ENCODE assay signal across 10 cellular contexts in the genomic region with DNA sequence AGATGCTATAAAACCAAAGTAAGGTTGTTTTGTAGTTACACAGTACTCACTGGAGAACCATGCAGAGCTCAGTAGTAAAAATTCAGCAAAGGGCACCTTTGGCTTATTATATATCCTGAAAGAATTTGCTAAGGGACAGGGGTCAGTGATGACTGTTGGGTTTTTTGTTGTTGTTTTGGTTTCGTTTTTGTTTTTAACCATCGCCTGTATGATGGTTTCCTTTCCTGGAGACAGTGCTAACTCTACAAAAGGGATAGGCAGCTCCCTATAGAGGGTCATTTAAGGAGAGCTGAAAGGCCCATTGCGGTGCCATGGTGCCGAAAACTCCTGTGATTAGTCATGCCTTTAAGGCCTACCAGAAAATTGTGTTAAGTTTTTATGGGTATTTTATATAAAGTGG.
DNase-seq lines count a peak whose midpoint lies in the region; ATAC-seq and TF ChIP-seq lines count a peak whose summit lies in the region.
"Had no signal": no experiment of that assay in that cellular context is flagged by ENCODE, and none has a peak within 500 bp of the region (broad histone marks: within the 10 kb centered on the region; RNA-seq: fewer than 3 reads in every experiment).

No MANE protein-coding gene starts in this region.

- no peaks in the 10 kb centered on the region for H4K20me1 ChIP-seq in Karpas-422 (ENCODE audit: insufficient read depth, low read depth, low read length)

- no peaks in the 10 kb centered on the region for H3K79me2 ChIP-seq in Karpas-422 (ENCODE audit: low read length)

- no peak overlapping the region for H3K27ac Mint-ChIP-seq in activated naive CD8-positive, alpha-beta T cell treated with anti-CD3 and anti-CD28 coated beads, Interleukin-2, amount 50 U/mL, for 24 hours

- no peak overlapping the region for H2AFZ ChIP-seq in Karpas-422 (ENCODE audit: low read length)

- H3K27ac ChIP-seq in brain microvascular endothelial cell (no peak overlapping the region), Karpas-422 (ENCODE audit: low read length) (no peak overlapping the region)
- H3K27ac ChIP-seq: esophagus muscularis mucosa had no signal

- no peaks in the 10 kb centered on the region for H3K9me3 ChIP-seq in Karpas-422 (ENCODE audit: low read length)
- H3K9me3 ChIP-seq: esophagus muscularis mucosa had no signal

- no peak overlapping the region for H3K4me2 ChIP-seq in Karpas-422 (ENCODE audit: low read depth, low read length, poor library complexity, severe bottlenecking)

- peaks cover 2% of the 10 kb centered on the region for H3K27me3 Mint-ChIP-seq in activated naive CD8-positive, alpha-beta T cell treated with anti-CD3 and anti-CD28 coated beads, Interleukin-2, amount 50 U/mL, for 24 hours

- ATAC-seq in GM18499 (IDR thresholded peaks at IDR 0.05; ENCODE audit: insufficient read depth, unreplicated experiment) (peak; percentile 79), GM21381 (IDR thresholded peaks at IDR 0.05; ENCODE audit: unreplicated experiment) (peak; percentile 94), HG03175 (IDR thresholded peaks at IDR 0.05; ENCODE audit: unreplicated experiment) (peak; percentile 84)
- ATAC-seq in activated naive CD8-positive, alpha-beta T cell treated with anti-CD3 and anti-CD28 coated beads, Interleukin-2, amount 50 U/mL, for 24 hours: no peak

- H3K36me3 ChIP-seq in brain microvascular endothelial cell (replicated peaks): no peaks in the 10 kb centered on the region
- no peaks in the 10 kb centered on the region for H3K36me3 ChIP-seq in Karpas-422 (ENCODE audit: insufficient read depth, low read length)
- H3K36me3 ChIP-seq: esophagus muscularis mucosa had no signal

- no peaks in the 10 kb centered on the region for H3K36me3 Mint-ChIP-seq in activated naive CD8-positive, alpha-beta T cell treated with anti-CD3 and anti-CD28 coated beads, Interleukin-2, amount 50 U/mL, for 24 hours (ENCODE audit: low read depth)

- H3K27me3 ChIP-seq in brain microvascular endothelial cell (replicated peaks) (no peaks in the 10 kb centered on the region), Karpas-422 (ENCODE audit: low read length) (no peaks in the 10 kb centered on the region)
- H3K27me3 ChIP-seq: esophagus muscularis mucosa had no signal

- H3K4me1 Mint-ChIP-seq in activated naive CD8-positive, alpha-beta T cell treated with anti-CD3 and anti-CD28 coated beads, Interleukin-2, amount 50 U/mL, for 24 hours: no peaks in the 10 kb centered on the region

- no peak overlapping the region for H3K4me3 Mint-ChIP-seq in activated naive CD8-positive, alpha-beta T cell treated with anti-CD3 and anti-CD28 coated beads, Interleukin-2, amount 50 U/mL, for 24 hours

- TF ChIP-seq CTCF in brain microvascular endothelial cell (IDR thresholded peaks at IDR 0.05; ENCODE audit: low read depth, low read length, missing control alignments): no peak

- no peak overlapping the region for H3K9ac ChIP-seq in Karpas-422 (ENCODE audit: low read length)

- DNase-seq in brain microvascular endothelial cell: peak; percentile 12
- DNase-seq in SIG-M5 (lab: John Stamatoyannopoulos, UW): no peak
- no peak for DNase-seq in activated CD4-positive, alpha-beta T cell treated with anti-CD3 and anti-CD28 coated beads, Interleukin-2, amount 50 U/mL, for 48 hours
- DNase-seq in Karpas-422: no peak
- no peak for DNase-seq in activated naive CD8-positive, alpha-beta T cell treated with anti-CD3 and anti-CD28 coated beads, Interleukin-2, amount 50 U/mL, for 24 hours
- DNase-seq: NCI-H226 had no signal

- H3K4me3 ChIP-seq in brain microvascular endothelial cell (ENCODE audit: low read depth, low read length) (no peak overlapping the region), Karpas-422 (ENCODE audit: low read length) (no peak overlapping the region)
- H3K4me3 ChIP-seq: esophagus muscularis mucosa had no signal

- no peaks in the 10 kb centered on the region for H3K9me3 Mint-ChIP-seq in activated naive CD8-positive, alpha-beta T cell treated with anti-CD3 and anti-CD28 coated beads, Interleukin-2, amount 50 U/mL, for 24 hours

- no peaks in the 10 kb centered on the region for H3K4me1 ChIP-seq in Karpas-422 (ENCODE audit: low read length)

- in situ Hi-C loops in brain microvascular endothelial cell (cut with HindIII; ENCODE audit: low pct_ligation_motif_present, low sequenced_read_pairs): no loop called here

- no peaks in the 10 kb centered on the region for H3K9me2 ChIP-seq in Karpas-422 (replicated peaks; ENCODE audit: insufficient read depth, low read length)
